11 cellular contexts compared by ENCODE assay signal in genomic region chr1:23478896-23479790, GRCh38. TPM values are rescaled to one million over a fixed set of nuclear protein-coding genes. Genes with fewer than 3 reads are reported as not detected.
DNase-seq lines count a peak whose midpoint lies in the region; ATAC-seq and TF ChIP-seq lines count a peak whose summit lies in the region.
"Had no signal": no experiment of that assay in that cellular context is flagged by ENCODE, and none has a peak within 500 bp of the region (broad histone marks: within the 10 kb centered on the region; RNA-seq: fewer than 3 reads in every experiment).

No MANE protein-coding gene starts in this region.

- TF ChIP-seq CTCF in VCaP (conservative IDR thresholded peaks at IDR 0.05), result no peak
- peak; percentile 6 for TF ChIP-seq CTCF in psoas muscle (IDR thresholded peaks at IDR 0.05)
- TF ChIP-seq CTCF in CD14-positive monocyte (IDR thresholded peaks at IDR 0.05), result no peak
- TF ChIP-seq CTCF in BE2C (IDR thresholded peaks at IDR 0.05; ENCODE audit: low read depth, low read length), result no peak

- peaks cover 64% of the 10 kb centered on the region for H3K4me1 ChIP-seq in psoas muscle
- no peaks in the 10 kb centered on the region for H3K4me1 ChIP-seq in BE2C

- peak; percentile 61 for DNase-seq in EH (ENCODE audit: low read depth)
- DNase-seq in left cardiac atrium, result peak; percentile 86
- peak; percentile 90 to 96 for DNase-seq in psoas muscle
- no peak for DNase-seq in T-helper 1 cell
- no peak for DNase-seq in CD14-positive monocyte (ENCODE audit: low spot score)
- DNase-seq in BE2C, result no peak
- DNase-seq: GOT3, KBM-7, T-helper 9 cell had no signal

- WGBS in psoas muscle, 3 donors, result 14 to 21% (median 15%) methylated on average over 9 of the region's 9 CpGs

- H3K4me3 ChIP-seq in psoas muscle (peak overlapping the region; percentile 27), BE2C (ENCODE audit: low read depth, low read length) (no peak overlapping the region)

- intact Hi-C loops in left cardiac atrium (cut with DNase I) (no loop called here), psoas muscle (cut with DNase I) (loop anchor here in 1 of 2 donors (5.0 kb wide), 1 partner anchor 57 kb away; the partner anchor contains the start of gene TCEA3), CD14-positive monocyte (cut with micrococcal nuclease) (no loop called here)

- H3K4me3 Mint-ChIP-seq in CD14-positive monocyte, result no peak overlapping the region

- H3K27ac ChIP-seq in VCaP (peak overlapping the region; percentile 71), psoas muscle (peak overlapping the region; percentile 87)

- peak; percentile 83 to 86 for ATAC-seq in left cardiac atrium
- ATAC-seq in psoas muscle, result peak; percentile 90 to 95 (median 90)
- no peak for ATAC-seq in HG03108 (IDR thresholded peaks at IDR 0.05; ENCODE audit: unreplicated experiment)

- H3K4me1 Mint-ChIP-seq in CD14-positive monocyte, result peaks cover 9% of the 10 kb centered on the region

- no peaks in the 10 kb centered on the region for H3K9me3 ChIP-seq in psoas muscle
- H3K9me3 ChIP-seq in BE2C, result no peaks in the 10 kb centered on the region

- H3K27me3 ChIP-seq in psoas muscle (ENCODE audit: insufficient read depth in 3 of 3, low read length in 2 of 3), result no peaks in the 10 kb centered on the region
- no peaks in the 10 kb centered on the region for H3K27me3 ChIP-seq in BE2C

- H3K36me3 ChIP-seq in psoas muscle (ENCODE audit: insufficient read depth in 1 of 2, low read depth in 1 of 2) (no peaks in the 10 kb centered on the region), BE2C (no peaks in the 10 kb centered on the region)

- H3K27ac Mint-ChIP-seq in CD14-positive monocyte, result no peak overlapping the region

- peaks cover 0 to 5% of the 10 kb centered on the region in 2 donors for H3K36me3 Mint-ChIP-seq in CD14-positive monocyte

- peaks cover 0 to 9% (median 3%) of the 10 kb centered on the region in 7 donors for H3K9me3 Mint-ChIP-seq in CD14-positive monocyte

- peaks cover 39 to 47% (median 44%) of the 10 kb centered on the region in 3 donors for H3K27me3 Mint-ChIP-seq in CD14-positive monocyte (ENCODE audit: low read depth in 3 of 3)

RNA-seq across cellular contexts. Expression of gene ASAP3, which starts 4.8 kb away (rescaled TPM):
- 10 to 100 TPM; 36.4 to 39.9 TPM for total RNA-seq in left cardiac atrium
- total RNA-seq in psoas muscle, result 10 to 100 TPM; 37.9 to 68.0 (median 52.1) TPM
- 10 to 100 TPM; 13.3 to 45.8 (median 33.6) TPM for polyA plus RNA-seq in psoas muscle
- under 1 TPM in 1 of 2 donors, not detected in 1; 0.27 TPM for polyA plus RNA-seq in CD14-positive monocyte
- polyA plus RNA-seq in BE2C (2012; ENCODE audit: insufficient read depth, insufficient read length, low read depth), result 2.9 TPM

RNA-seq across cellular contexts. Expression of gene E2F2, which starts 51.9 kb away (rescaled TPM):
- 1 to 10 TPM in 1 of 2 donors, under 1 TPM in 1; 0.18 to 1.3 TPM for total RNA-seq in left cardiac atrium
- total RNA-seq in psoas muscle, result under 1 TPM in 3 of 4 donors, not detected in 1; 0.06 to 0.32 (median 0.17) TPM
- under 1 TPM in 2 of 3 donors, not detected in 1; 0.03 to 0.05 TPM for polyA plus RNA-seq in psoas muscle
- 1 to 10 TPM in 1 of 2 donors, under 1 TPM in 1; 0.24 to 1.8 TPM for polyA plus RNA-seq in CD14-positive monocyte
- polyA plus RNA-seq in BE2C (2012; ENCODE audit: insufficient read depth, insufficient read length, low read depth), result 0.73 TPM

RNA-seq across cellular contexts. Expression of gene TCEA3, which starts 54.6 kb away (rescaled TPM):
- total RNA-seq in left cardiac atrium (10 to 100 TPM; 32.9 to 38.3 TPM), psoas muscle (100 to 1,000 TPM; 140 to 200 (median 170) TPM)
- polyA plus RNA-seq in psoas muscle (100 to 1,000 TPM in 2 of 3 donors, 10 to 100 TPM in 1; 70.2 to 301 (median 195) TPM), CD14-positive monocyte (under 1 TPM in 1 of 2 donors, not detected in 1; 0.26 TPM)
- 0.40 TPM for polyA plus RNA-seq in BE2C (2012; ENCODE audit: insufficient read depth, insufficient read length, low read depth)

Comparison
In these comparisons a context has a peak if more than half of its experiments do, and no peak if none do; other contexts are left out.
1. DNase-seq: peak in EH (single experiment), left cardiac atrium (single experiment) and psoas muscle (2 of 2); none in T-helper 1 cell (0 of 5), CD14-positive monocyte (single experiment) and BE2C (single experiment).